ENCODE assay signal across 8 cellular contexts in genomic region chr2:148645135-148645924, GRCh38. TPM values are rescaled to one million over a fixed set of nuclear protein-coding genes. Genes with fewer than 3 reads are reported as not detected.
DNase-seq lines count a peak whose midpoint lies in the region; ATAC-seq and TF ChIP-seq lines count a peak whose summit lies in the region.

No MANE protein-coding gene starts in this region.

- TF ChIP-seq CTCF in DOHH2 (IDR thresholded peaks at IDR 0.05; ENCODE audit: low read depth, low read length, poor library complexity, severe bottlenecking) (peak; percentile 26), LNCAP (IDR thresholded peaks at IDR 0.05) (peak; percentile 49)

- peak; percentile 90 for DNase-seq in H4 (ENCODE audit: low spot score)
- peak; percentile 88 for DNase-seq in RPMI7951 (ENCODE audit: low read depth)
- DNase-seq in fibroblast of gingiva (ENCODE audit: low read depth) = peak; percentile 87
- peak; percentile 93 for DNase-seq in naive B cell
- peak; percentile 96 to 99 for DNase-seq in stimulated activated effector memory CD8-positive, alpha-beta T cell treated with anti-CD3 and anti-CD28 coated beads, Interleukin-12 subunit alpha, Interleukin-12 subunit beta, amount 100 ng/mL, for 72 hours (ENCODE audit: low spot score in 2 of 2)

- peaks cover 24% of the 10 kb centered on the region for H3K36me3 Mint-ChIP-seq in activated T-helper 17 cell treated with anti-CD3 and anti-CD28 coated beads, Interleukin-2, amount 50 U/mL, for 72 hours (ENCODE audit: low read depth)
- H3K36me3 Mint-ChIP-seq in naive B cell = peaks cover 0 to 7% of the 10 kb centered on the region in 2 donors
- H3K36me3 Mint-ChIP-seq in stimulated activated effector memory CD8-positive, alpha-beta T cell treated with anti-CD3 and anti-CD28 coated beads, Interleukin-12 subunit alpha, Interleukin-12 subunit beta, amount 100 ng/mL, for 72 hours = peaks cover 48% of the 10 kb centered on the region

- peak; percentile 67 for ATAC-seq in activated T-helper 17 cell treated with anti-CD3 and anti-CD28 coated beads, Interleukin-2, amount 50 U/mL, for 72 hours (replicated peaks)
- peak; percentile 56 to 59 for ATAC-seq in naive B cell (ENCODE audit: low read depth in 2 of 2)
- peak; percentile 79 for ATAC-seq in stimulated activated effector memory CD8-positive, alpha-beta T cell treated with anti-CD3 and anti-CD28 coated beads, Interleukin-12 subunit alpha, Interleukin-12 subunit beta, amount 100 ng/mL, for 72 hours

- H3K27me3 ChIP-seq in DOHH2 (ENCODE audit: control insufficient read depth, low read length) = no peaks in the 10 kb centered on the region

- H3K9me3 ChIP-seq in DOHH2 (ENCODE audit: control insufficient read depth, insufficient read depth, low read length) = no peaks in the 10 kb centered on the region

- H3K4me1 Mint-ChIP-seq in activated T-helper 17 cell treated with anti-CD3 and anti-CD28 coated beads, Interleukin-2, amount 50 U/mL, for 72 hours = peaks cover 25% of the 10 kb centered on the region
- peaks cover 32 to 45% (median 42%) of the 10 kb centered on the region in 3 donors for H3K4me1 Mint-ChIP-seq in naive B cell
- peaks cover 36% of the 10 kb centered on the region for H3K4me1 Mint-ChIP-seq in stimulated activated effector memory CD8-positive, alpha-beta T cell treated with anti-CD3 and anti-CD28 coated beads, Interleukin-12 subunit alpha, Interleukin-12 subunit beta, amount 100 ng/mL, for 72 hours

- peaks cover 55% of the 10 kb centered on the region for H3K79me2 ChIP-seq in DOHH2 (ENCODE audit: control insufficient read depth, low read length)

- peak overlapping the region; percentile 91 for H3K4me2 ChIP-seq in DOHH2 (ENCODE audit: low read length)

- H3F3A ChIP-seq in DOHH2 (ENCODE audit: control insufficient read depth, insufficient read depth) = peaks cover 4% of the 10 kb centered on the region

- H3K4me3 ChIP-seq in DOHH2 (ENCODE audit: low read length) = peak overlapping the region; percentile 86

- no peaks in the 10 kb centered on the region for H3K9me3 Mint-ChIP-seq in activated T-helper 17 cell treated with anti-CD3 and anti-CD28 coated beads, Interleukin-2, amount 50 U/mL, for 72 hours
- H3K9me3 Mint-ChIP-seq in naive B cell = no peaks in the 10 kb centered on the region
- no peaks in the 10 kb centered on the region for H3K9me3 Mint-ChIP-seq in stimulated activated effector memory CD8-positive, alpha-beta T cell treated with anti-CD3 and anti-CD28 coated beads, Interleukin-12 subunit alpha, Interleukin-12 subunit beta, amount 100 ng/mL, for 72 hours

- H3K27ac Mint-ChIP-seq in activated T-helper 17 cell treated with anti-CD3 and anti-CD28 coated beads, Interleukin-2, amount 50 U/mL, for 72 hours = peak overlapping the region; percentile 91
- H3K27ac Mint-ChIP-seq in naive B cell = peak overlapping the region; percentile 97 to 99 (median 98)
- peak overlapping the region; percentile 98 for H3K27ac Mint-ChIP-seq in stimulated activated effector memory CD8-positive, alpha-beta T cell treated with anti-CD3 and anti-CD28 coated beads, Interleukin-12 subunit alpha, Interleukin-12 subunit beta, amount 100 ng/mL, for 72 hours

- peaks cover 6% of the 10 kb centered on the region for H3K36me3 ChIP-seq in DOHH2 (ENCODE audit: control insufficient read depth, low read length)

- H3K27me3 Mint-ChIP-seq in activated T-helper 17 cell treated with anti-CD3 and anti-CD28 coated beads, Interleukin-2, amount 50 U/mL, for 72 hours = no peaks in the 10 kb centered on the region
- H3K27me3 Mint-ChIP-seq in naive B cell = peaks cover 0 to 4% (median 0%) of the 10 kb centered on the region in 3 donors

- H3K4me1 ChIP-seq in DOHH2 (ENCODE audit: control insufficient read depth, low read length) = peaks cover 22% of the 10 kb centered on the region

- peak overlapping the region; percentile 70 for H3K27ac ChIP-seq in DOHH2 (ENCODE audit: low read depth, low read length)

- peaks cover 19% of the 10 kb centered on the region; the same call in 1 of the 2 replicates for H4K20me1 ChIP-seq in DOHH2 (ENCODE audit: control insufficient read depth, insufficient read depth, low read depth, low read length)

- peak overlapping the region; percentile 88 for H3K4me3 Mint-ChIP-seq in activated T-helper 17 cell treated with anti-CD3 and anti-CD28 coated beads, Interleukin-2, amount 50 U/mL, for 72 hours
- peak overlapping the region; percentile 93 to 98 (median 96) for H3K4me3 Mint-ChIP-seq in naive B cell
- H3K4me3 Mint-ChIP-seq in stimulated activated effector memory CD8-positive, alpha-beta T cell treated with anti-CD3 and anti-CD28 coated beads, Interleukin-12 subunit alpha, Interleukin-12 subunit beta, amount 100 ng/mL, for 72 hours = peak overlapping the region; percentile 87

- H3K9me2 ChIP-seq in DOHH2 (replicated peaks; ENCODE audit: control insufficient read depth, low read length) = no peaks in the 10 kb centered on the region

RNA-seq across cellular contexts. Expression of gene EPC2, which starts 0.8 kb away (rescaled TPM):
- total RNA-seq in H4 (2014; rRNA removed; shearing (Covaris generic)) = 6.6 and 11.3 TPM in 2 replicates
- 15.8 and 16.7 TPM in 2 replicates for total RNA-seq in RPMI7951 (2014; rRNA removed; shearing (Covaris generic))
- 10 to 100 TPM; 22.5 to 25.7 TPM for total RNA-seq in activated T-helper 17 cell treated with anti-CD3 and anti-CD28 coated beads, Interleukin-2, amount 50 U/mL, for 72 hours
- 1 to 10 TPM; 2.2 to 4.4 (median 3.6) TPM for polyA plus RNA-seq in naive B cell (ENCODE audit: low read depth in 6 of 6)

Comparison
In these comparisons a context has a peak if more than half of its experiments do, and no peak if none do; other contexts are left out.
1. Peak in every context shown above with its lines: DNase-seq, ATAC-seq, H3K4me3 ChIP-seq and H3K27ac ChIP-seq.